Comparison of ENCODE assay signal across 11 cellular contexts in genomic region chr15:45079633-45080246, GRCh38. TPM values are rescaled to one million over a fixed set of nuclear protein-coding genes. Genes with fewer than 3 reads are reported as not detected.
"Had no signal": no experiment of that assay in that cellular context is flagged by ENCODE, and none has a peak within 500 bp of the region (broad histone marks: within the 10 kb centered on the region; RNA-seq: fewer than 3 reads in every experiment).

No MANE protein-coding gene starts in this region.

RNA-seq across cellular contexts. Expression of gene DUOX2, which starts 34.2 kb away (rescaled TPM):
- total RNA-seq: activated naive CD4-positive, alpha-beta T cell treated with anti-CD3 and anti-CD28 coated beads for 36 hours; RPMI7951; SJSA1; T-helper 1 cell treated with Interleukin-12 subunit alpha and Interleukin-12 subunit beta and Interleukin-4 antibody, amounts not matched to agents 30 ng/mL and 1 ng/mL, for 36 hours had no signal
- polyA plus RNA-seq: IgD-negative memory B cell had no signal

RNA-seq across cellular contexts. Expression of gene DUOXA2, which starts 34.4 kb away (rescaled TPM):
- total RNA-seq: activated CD4-positive, alpha-beta memory T cell treated with anti-CD3 and anti-CD28 coated beads, Interleukin-2, amount 10 ng/mL, durations not matched to agents 7 days and 5 days; activated CD4-positive, alpha-beta T cell treated with anti-CD3 and anti-CD28 coated beads for 36 hours; activated CD8-positive, alpha-beta memory T cell treated with anti-CD3 and anti-CD28 coated beads for 36 hours; activated naive CD4-positive, alpha-beta T cell treated with anti-CD3 and anti-CD28 coated beads for 36 hours; aorta; MCF 10A; NCI-H460; RPMI7951; SJSA1; T-helper 1 cell treated with Interleukin-12 subunit alpha and Interleukin-12 subunit beta and Interleukin-4 antibody, amounts not matched to agents 30 ng/mL and 1 ng/mL, for 36 hours had no signal
- polyA plus RNA-seq: IgD-negative memory B cell had no signal

RNA-seq across cellular contexts. Expression of gene DUOXA1, which starts 49.9 kb away (rescaled TPM):
- total RNA-seq: activated CD4-positive, alpha-beta memory T cell treated with anti-CD3 and anti-CD28 coated beads, Interleukin-2, amount 10 ng/mL, durations not matched to agents 7 days and 5 days; activated CD8-positive, alpha-beta memory T cell treated with anti-CD3 and anti-CD28 coated beads for 36 hours; activated naive CD4-positive, alpha-beta T cell treated with anti-CD3 and anti-CD28 coated beads for 36 hours; RPMI7951; SJSA1 had no signal
- polyA plus RNA-seq: IgD-negative memory B cell had no signal

RNA-seq across cellular contexts. Expression of gene DUOX1, which starts 50.1 kb away (rescaled TPM):
- total RNA-seq: NCI-H460, RPMI7951, SJSA1 had no signal
